Comparison of ENCODE assay signal across 12 cellular contexts in the genomic region with DNA sequence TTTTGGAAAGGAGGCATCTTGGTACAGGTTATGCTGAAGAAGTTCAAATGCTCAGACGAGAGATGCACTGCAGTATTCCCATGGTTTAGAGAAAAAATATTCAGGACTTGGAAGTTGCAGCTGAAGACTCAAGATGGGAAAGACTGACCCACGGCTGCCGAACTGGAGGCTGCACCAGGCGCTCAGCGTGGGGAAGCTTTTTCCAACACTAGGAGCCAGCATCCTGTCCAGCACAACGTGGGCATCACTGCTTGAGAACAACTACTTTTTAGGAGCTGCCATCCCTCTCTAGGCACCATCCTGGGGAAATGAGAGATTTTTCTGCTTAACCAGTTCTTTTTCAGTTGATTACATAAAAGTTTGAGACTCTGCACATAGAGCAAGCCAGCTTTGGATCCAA.
"Had no signal": no experiment of that assay in that cellular context is flagged by ENCODE, and none has a peak within 500 bp of the region (broad histone marks: within the 10 kb centered on the region; RNA-seq: fewer than 3 reads in every experiment).

No MANE protein-coding gene starts in this region.

- H3K36me3 ChIP-seq: adrenal gland had no signal

- DNase-seq: activated CD4-positive, alpha-beta T cell treated with anti-CD3 and anti-CD28 coated beads, Interleukin-2, amount 50 U/mL, for 1 hour; activated naive CD4-positive, alpha-beta T cell treated with anti-CD3 and anti-CD28 coated beads, Interleukin-2, amount 10 ng/mL, durations not matched to agents 7 days and 5 days; adrenal gland; kidney glomerular epithelial cell; mucosa of descending colon; natural killer cell; SHP77 treated with DMSO at 0.1 percent for 48 hours; stimulated activated CD4-positive, alpha-beta T cell treated with anti-CD3 and anti-CD28 coated beads, Interleukin-2, amount 100 ng/mL, for 24 hours; stimulated activated naive CD4-positive, alpha-beta T cell; T-helper 2 cell had no signal

- H3K4me3 ChIP-seq: adrenal gland, lung, mucosa of descending colon, right lobe of liver had no signal

- H3K4me1 ChIP-seq: adrenal gland had no signal

- H3K27me3 ChIP-seq: adrenal gland, right lobe of liver had no signal

- H3K27ac ChIP-seq: adrenal gland had no signal

- H3K9me3 ChIP-seq: adrenal gland, mucosa of descending colon, right lobe of liver had no signal
